Comparison of ENCODE assay signal across 24 cellular contexts in genomic region chr9:135081731-135082130, GRCh38. TPM values are rescaled to one million over a fixed set of nuclear protein-coding genes. Genes with fewer than 3 reads are reported as not detected.
"Had no signal": no experiment of that assay in that cellular context is flagged by ENCODE, and none has a peak within 500 bp of the region (broad histone marks: within the 10 kb centered on the region; RNA-seq: fewer than 3 reads in every experiment).

No MANE protein-coding gene starts in this region.

- H3K27me3 ChIP-seq: colonic mucosa, pancreas had no signal

- ATAC-seq: activated naive CD4-positive, alpha-beta T cell treated with anti-CD3 and anti-CD28 coated beads, Interleukin-2, amount 50 U/mL, for 72 hours; left cardiac atrium; pancreas had no signal

- H3K9me3 ChIP-seq: breast epithelium, colonic mucosa, neutrophil, pancreas, psoas muscle, tibial nerve had no signal

- H2AFZ ChIP-seq: hepatocyte had no signal

- H3K4me3 ChIP-seq: breast epithelium, colonic mucosa, hepatocyte, pancreas, tibial nerve had no signal

- FAIRE-seq: endometrium, frontal cortex, pancreas, TTC549 had no signal

- H3K4me1 ChIP-seq: breast epithelium had no signal

- H3K27ac ChIP-seq: breast epithelium, colonic mucosa, epithelial cell of prostate, hepatocyte, neutrophil, pancreas, psoas muscle, tibial nerve, VCaP had no signal

- H3K36me3 ChIP-seq: breast epithelium, colonic mucosa, neutrophil, pancreas, tibial nerve had no signal

- DNase-seq: activated CD4-positive, alpha-beta memory T cell treated with anti-CD3 and anti-CD28 coated beads for 36 hours; activated CD4-positive, alpha-beta T cell treated with anti-CD3 and anti-CD28 coated beads for 48 hours; activated CD8-positive, alpha-beta memory T cell treated with anti-CD3 and anti-CD28 coated beads, Interleukin-2, amount 50 U/mL, for 4 hours; activated gamma-delta T cell treated with Interleukin-2 at 50 U/mL for 16 hours; activated T-cell treated with anti-CD3 and anti-CD28 coated beads, Interleukin-2, amount 50 U/mL, for 1 hour; colonic mucosa; effector CD8-positive, alpha-beta T cell; left cardiac atrium; mesenchymal stem cell; psoas muscle; stimulated activated CD4-positive, alpha-beta T cell treated with anti-CD3 and anti-CD28 coated beads, Interleukin-2, amount 100 ng/mL, for 48 hours; stimulated activated naive CD4-positive, alpha-beta T cell treated with Interleukin-2 at 50 U/mL for 16 hours had no signal

- H3K4me2 ChIP-seq: hepatocyte had no signal

RNA-seq across cellular contexts. Expression of gene OLFM1, which starts 5.7 kb away (rescaled TPM):
- total RNA-seq: activated CD4-positive, alpha-beta memory T cell treated with anti-CD3 and anti-CD28 coated beads for 36 hours; activated CD8-positive, alpha-beta memory T cell treated with anti-CD3 and anti-CD28 coated beads for 36 hours; activated naive CD4-positive, alpha-beta T cell treated with anti-CD3 and anti-CD28 coated beads, Interleukin-2, amount 50 U/mL, for 72 hours had no signal
